Comparison of ENCODE assay signal across 1 cellular context in the genomic region with DNA sequence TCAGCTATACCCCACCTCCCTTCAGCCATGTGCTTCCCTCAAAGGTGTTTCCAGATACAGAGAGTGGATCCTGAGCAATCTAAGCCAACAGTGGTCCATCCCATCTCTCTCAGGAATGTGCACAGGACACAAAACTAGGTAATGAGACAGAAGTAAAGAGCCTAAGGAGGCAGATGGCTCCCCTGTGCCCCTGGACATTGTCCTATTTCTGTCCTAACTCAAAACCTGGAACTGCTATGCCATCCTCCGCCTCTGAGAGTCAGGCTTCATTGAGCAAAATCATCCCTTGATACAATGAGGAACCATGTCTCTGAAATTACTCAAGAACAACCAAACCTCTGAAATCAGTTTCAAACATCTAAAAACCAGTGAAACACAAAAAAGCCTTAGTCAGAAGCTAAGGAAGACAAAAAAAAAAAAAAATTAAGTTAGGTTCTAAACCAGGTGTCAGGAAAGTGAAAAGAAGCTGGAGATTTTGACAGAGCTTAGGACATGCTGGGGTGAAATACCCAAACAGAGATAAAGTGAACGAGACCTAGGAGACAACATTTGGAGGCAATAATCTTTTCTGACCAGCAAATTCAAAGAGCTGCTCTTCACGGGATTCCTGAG.
TF ChIP-seq lines count a peak whose summit lies in the region.

No MANE protein-coding gene starts in this region.

TF ChIP-seq in GM23338, 12 proteins besides CTCF, POLR2A, EP300 and RAD21 (continued from another document):
- TF ChIP-seq, protein P1, sequence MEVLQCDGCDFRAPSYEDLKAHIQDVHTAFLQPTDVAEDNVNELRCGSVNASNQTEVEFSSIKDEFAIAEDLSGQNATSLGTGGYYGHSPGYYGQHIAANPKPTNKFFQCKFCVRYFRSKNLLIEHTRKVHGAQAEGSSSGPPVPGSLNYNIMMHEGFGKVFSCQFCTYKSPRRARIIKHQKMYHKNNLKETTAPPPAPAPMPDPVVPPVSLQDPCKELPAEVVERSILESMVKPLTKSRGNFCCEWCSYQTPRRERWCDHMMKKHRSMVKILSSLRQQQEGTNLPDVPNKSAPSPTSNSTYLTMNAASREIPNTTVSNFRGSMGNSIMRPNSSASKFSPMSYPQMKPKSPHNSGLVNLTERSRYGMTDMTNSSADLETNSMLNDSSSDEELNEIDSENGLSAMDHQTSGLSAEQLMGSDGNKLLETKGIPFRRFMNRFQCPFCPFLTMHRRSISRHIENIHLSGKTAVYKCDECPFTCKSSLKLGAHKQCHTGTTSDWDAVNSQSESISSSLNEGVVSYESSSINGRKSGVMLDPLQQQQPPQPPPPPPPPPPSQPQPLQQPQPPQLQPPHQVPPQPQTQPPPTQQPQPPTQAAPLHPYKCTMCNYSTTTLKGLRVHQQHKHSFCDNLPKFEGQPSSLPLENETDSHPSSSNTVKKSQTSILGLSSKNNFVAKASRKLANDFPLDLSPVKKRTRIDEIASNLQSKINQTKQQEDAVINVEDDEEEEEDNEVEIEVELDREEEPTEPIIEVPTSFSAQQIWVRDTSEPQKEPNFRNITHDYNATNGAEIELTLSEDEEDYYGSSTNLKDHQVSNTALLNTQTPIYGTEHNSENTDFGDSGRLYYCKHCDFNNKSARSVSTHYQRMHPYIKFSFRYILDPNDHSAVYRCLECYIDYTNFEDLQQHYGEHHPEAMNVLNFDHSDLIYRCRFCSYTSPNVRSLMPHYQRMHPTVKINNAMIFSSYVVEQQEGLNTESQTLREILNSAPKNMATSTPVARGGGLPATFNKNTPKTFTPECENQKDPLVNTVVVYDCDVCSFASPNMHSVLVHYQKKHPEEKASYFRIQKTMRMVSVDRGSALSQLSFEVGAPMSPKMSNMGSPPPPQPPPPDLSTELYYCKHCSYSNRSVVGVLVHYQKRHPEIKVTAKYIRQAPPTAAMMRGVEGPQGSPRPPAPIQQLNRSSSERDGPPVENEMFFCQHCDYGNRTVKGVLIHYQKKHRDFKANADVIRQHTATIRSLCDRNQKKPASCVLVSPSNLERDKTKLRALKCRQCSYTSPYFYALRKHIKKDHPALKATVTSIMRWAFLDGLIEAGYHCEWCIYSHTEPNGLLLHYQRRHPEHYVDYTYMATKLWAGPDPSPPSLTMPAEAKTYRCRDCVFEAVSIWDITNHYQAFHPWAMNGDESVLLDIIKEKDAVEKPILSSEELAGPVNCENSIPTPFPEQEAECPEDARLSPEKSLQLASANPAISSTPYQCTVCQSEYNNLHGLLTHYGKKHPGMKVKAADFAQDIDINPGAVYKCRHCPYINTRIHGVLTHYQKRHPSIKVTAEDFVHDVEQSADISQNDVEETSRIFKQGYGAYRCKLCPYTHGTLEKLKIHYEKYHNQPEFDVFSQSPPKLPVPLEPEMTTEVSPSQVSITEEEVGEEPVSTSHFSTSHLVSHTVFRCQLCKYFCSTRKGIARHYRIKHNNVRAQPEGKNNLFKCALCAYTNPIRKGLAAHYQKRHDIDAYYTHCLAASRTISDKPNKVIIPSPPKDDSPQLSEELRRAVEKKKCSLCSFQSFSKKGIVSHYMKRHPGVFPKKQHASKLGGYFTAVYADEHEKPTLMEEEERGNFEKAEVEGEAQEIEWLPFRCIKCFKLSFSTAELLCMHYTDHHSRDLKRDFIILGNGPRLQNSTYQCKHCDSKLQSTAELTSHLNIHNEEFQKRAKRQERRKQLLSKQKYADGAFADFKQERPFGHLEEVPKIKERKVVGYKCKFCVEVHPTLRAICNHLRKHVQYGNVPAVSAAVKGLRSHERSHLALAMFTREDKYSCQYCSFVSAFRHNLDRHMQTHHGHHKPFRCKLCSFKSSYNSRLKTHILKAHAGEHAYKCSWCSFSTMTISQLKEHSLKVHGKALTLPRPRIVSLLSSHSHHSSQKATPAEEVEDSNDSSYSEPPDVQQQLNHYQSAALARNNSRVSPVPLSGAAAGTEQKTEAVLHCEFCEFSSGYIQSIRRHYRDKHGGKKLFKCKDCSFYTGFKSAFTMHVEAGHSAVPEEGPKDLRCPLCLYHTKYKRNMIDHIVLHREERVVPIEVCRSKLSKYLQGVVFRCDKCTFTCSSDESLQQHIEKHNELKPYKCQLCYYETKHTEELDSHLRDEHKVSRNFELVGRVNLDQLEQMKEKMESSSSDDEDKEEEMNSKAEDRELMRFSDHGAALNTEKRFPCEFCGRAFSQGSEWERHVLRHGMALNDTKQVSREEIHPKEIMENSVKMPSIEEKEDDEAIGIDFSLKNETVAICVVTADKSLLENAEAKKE (CRISPR knock-in tag; IDR thresholded peaks at IDR 0.05): no peak
- TF ChIP-seq POLR2AphosphoS5 (IDR thresholded peaks at IDR 0.05; ENCODE audit: low read depth) (no peak), ZNF331 (CRISPR knock-in tag; IDR thresholded peaks at IDR 0.05; ENCODE audit: low read depth) (no peak), CREB1 (CRISPR knock-in tag; IDR thresholded peaks at IDR 0.05; ENCODE audit: low read depth) (no peak), JUNB (IDR thresholded peaks at IDR 0.05; ENCODE audit: unreplicated experiment) (no peak)
